ENCODE assay signal across 8 cellular contexts in genomic region chr7:127585044-127585953, GRCh38. TPM values are rescaled to one million over a fixed set of nuclear protein-coding genes. Genes with fewer than 3 reads are reported as not detected.
DNase-seq lines count a peak whose midpoint lies in the region; ATAC-seq, FAIRE-seq and TF ChIP-seq lines count a peak whose summit lies in the region.

A gene with protein sequence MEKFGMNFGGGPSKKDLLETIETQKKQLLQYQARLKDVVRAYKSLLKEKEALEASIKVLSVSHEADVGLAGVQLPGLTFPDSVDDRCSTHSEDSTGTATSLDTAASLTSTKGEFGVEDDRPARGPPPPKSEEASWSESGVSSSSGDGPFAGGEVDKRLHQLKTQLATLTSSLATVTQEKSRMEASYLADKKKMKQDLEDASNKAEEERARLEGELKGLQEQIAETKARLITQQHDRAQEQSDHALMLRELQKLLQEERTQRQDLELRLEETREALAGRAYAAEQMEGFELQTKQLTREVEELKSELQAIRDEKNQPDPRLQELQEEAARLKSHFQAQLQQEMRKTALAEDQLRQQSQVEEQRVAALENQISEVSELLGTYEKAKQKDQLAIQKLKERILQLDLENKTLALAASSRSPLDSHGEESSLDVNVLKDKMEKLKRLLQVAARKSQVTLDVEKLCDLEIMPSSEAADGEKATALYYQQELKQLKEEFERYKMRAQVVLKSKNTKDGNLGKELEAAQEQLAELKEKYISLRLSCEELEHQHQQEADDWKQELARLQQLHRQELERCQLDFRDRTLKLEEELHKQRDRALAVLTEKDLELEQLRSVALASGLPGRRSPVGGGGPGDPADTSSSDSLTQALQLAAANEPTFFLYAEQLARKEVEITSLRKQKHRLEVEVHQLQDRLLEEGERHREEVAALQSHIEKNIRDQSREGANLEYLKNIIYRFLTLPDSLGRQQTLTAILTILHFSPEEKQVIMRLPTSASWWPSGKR (minus strand): TSS chr7:127585596. CDS start chr7:127585182, 414 bp downstream.

- POLR2A ChIA-PET in AG04449 (lab: Yijun Ruan, JAX) = interaction anchor here (0.9 to 1.0 kb wide), 2 partner anchors 47 to 192 kb away, joined by 3 to 6 read pairs; no protein-coding TSS in a partner anchor
- POLR2A ChIA-PET in WTC11 (lab: Charles Lee) = interaction anchor here (0.9 kb wide), 1 partner anchor 35 kb away, joined by 5 read pairs; no protein-coding TSS in a partner anchor

- H3K27me3 Mint-ChIP-seq in WTC11 (ENCODE audit: low read depth) = peaks cover 24% of the 10 kb centered on the region
- H3K27me3 Mint-ChIP-seq in immature natural killer cell (ENCODE audit: low read depth in 3 of 3) = peaks cover 0 to 6% (median 3%) of the 10 kb centered on the region in 3 donors

- H3K27ac Mint-ChIP-seq in WTC11 (peak within 1 kb of the TSS; percentile 23), immature natural killer cell (peak within 1 kb of the TSS; percentile 82 to 97 (median 93))

- ATAC-seq in GM18868 (IDR thresholded peaks at IDR 0.05; ENCODE audit: unreplicated experiment) = peak; percentile 84
- ATAC-seq in HG03103 (IDR thresholded peaks at IDR 0.05; ENCODE audit: low read depth, unreplicated experiment) = peak; percentile 74
- peak; percentile 64 for ATAC-seq in WTC11

- peak within 1 kb of the TSS; percentile 83 to 97 (median 92) for H3K27ac ChIP-seq in spleen

- peak in 1 of 3 donors; percentile 71 for TF ChIP-seq POLR2A in spleen (IDR thresholded peaks at IDR 0.05)

- CTCF ChIA-PET in AG04449 (lab: Yijun Ruan, JAX) = interaction anchor here (1.0 to 2.5 kb wide), 7 partner anchors 13 to 624 kb away, joined by 3 to 9 read pairs (median 4); no protein-coding TSS in a partner anchor
- CTCF ChIA-PET in WTC11 (lab: Charles Lee) = interaction anchor here (0.7 to 3.3 kb wide), 6 partner anchors 36 to 624 kb away, joined by 3 to 21 read pairs (median 3); no protein-coding TSS in a partner anchor

- H3K36me3 Mint-ChIP-seq in WTC11 (peaks cover 26% of the 10 kb centered on the region), immature natural killer cell (peaks cover 5 to 26% (median 10%) of the 10 kb centered on the region in 3 donors)

- H3K36me3 ChIP-seq in bronchial epithelial cell (ENCODE audit: control insufficient read depth, insufficient read depth, low read length) = peaks cover 12% of the 10 kb centered on the region
- peaks cover 0 to 41% (median 26%) of the 10 kb centered on the region in 6 donors for H3K36me3 ChIP-seq in spleen

- H3K9me3 ChIP-seq in spleen = no peaks in the 10 kb centered on the region

- no peak for FAIRE-seq in bronchial epithelial cell (lab: Jason Lieb, UNC)

- DNase-seq in AG04449 (ENCODE audit: low read depth, low spot score) (peak; percentile 21), NCI-H2227 (lab: John Stamatoyannopoulos, UW; ENCODE audit: unreplicated experiment) (peak; percentile 96), WTC11 (ENCODE audit: low spot score) (peak; percentile 95), bronchial epithelial cell (ENCODE audit: low read depth) (peak; percentile 73), immature natural killer cell (peak; percentile 94), spleen (peak; percentile 98)

- H3K4me3 Mint-ChIP-seq in WTC11 (peak within 1 kb of the TSS; percentile 90), immature natural killer cell (peak within 1 kb of the TSS; percentile 91 to 96 (median 92))

- H3K27me3 ChIP-seq in bronchial epithelial cell (ENCODE audit: control insufficient read depth, insufficient read depth, low read length) (no peaks in the 10 kb centered on the region), spleen (replicated peaks in 1 of 7) (no peaks in the 10 kb centered on the region)

- H3K4me3 ChIP-seq in AG04449 (ENCODE audit: low read depth, low read length) (peak within 1 kb of the TSS; percentile 81), bronchial epithelial cell (ENCODE audit: low read depth, low read length) (peak within 1 kb of the TSS; percentile 80), spleen (peak within 1 kb of the TSS; percentile 69 to 88 (median 78))

- intact Hi-C loops in spleen (cut with DNase I; ENCODE audit: low total_unique reads) = loop anchor here (5.0 to 10.0 kb wide), 3 partner anchors 67 to 620 kb away; partner anchors contain the start of genes SND1 and ZNF800

- TF ChIP-seq CTCF in AG04449 (IDR thresholded peaks at IDR 0.05; ENCODE audit: insufficient read depth, low read length, missing control alignments) (no peak), WTC11 (IDR thresholded peaks at IDR 0.05) (no peak), bronchial epithelial cell (IDR thresholded peaks at IDR 0.05; ENCODE audit: insufficient read depth, low read length, severe bottlenecking) (no peak), spleen (IDR thresholded peaks at IDR 0.05 in 8 of 11, conservative IDR thresholded peaks at IDR 0.05 in 3 of 11) (peak in 2 of 11 experiments; percentile 7 to 19)

- H3K4me1 Mint-ChIP-seq in WTC11 (peaks cover 33% of the 10 kb centered on the region), immature natural killer cell (peaks cover 78 to 84% of the 10 kb centered on the region in 2 donors)

- H3K9me3 Mint-ChIP-seq in WTC11 = no peaks in the 10 kb centered on the region
- no peaks in the 10 kb centered on the region for H3K9me3 Mint-ChIP-seq in immature natural killer cell

- H3K4me1 ChIP-seq in spleen = peaks cover 44 to 88% (median 76%) of the 10 kb centered on the region in 6 donors

- WGBS in spleen, 5 donors = 1 to 5% (median 4%) methylated on average over 47 to 78 of the region's 78 CpGs

TF ChIP-seq in WTC11, 78 proteins besides CTCF, POLR2A, EP300 and RAD21 (continues in another document):
- TF ChIP-seq SP1 (CRISPR knock-in tag; conservative IDR thresholded peaks at IDR 0.05) (peak; percentile 99), JUN (CRISPR knock-in tag; IDR thresholded peaks at IDR 0.05) (peak; percentile 41; the same call in 1 of the 2 replicates), ZNF416 (CRISPR knock-in tag; IDR thresholded peaks at IDR 0.05) (0 out of 2 replicates have a peak, but pooled peaks have one; percentile 24), FOXP4 (CRISPR knock-in tag; IDR thresholded peaks at IDR 0.05) (peak; percentile 55; the same call in 1 of the 2 replicates), ZNF281 (CRISPR knock-in tag; IDR thresholded peaks at IDR 0.05) (no peak), GABPB1 (CRISPR knock-in tag; IDR thresholded peaks at IDR 0.05) (peak; percentile 42; the same call in 1 of the 2 replicates), CDX4 (CRISPR knock-in tag; IDR thresholded peaks at IDR 0.05; ENCODE audit: borderline replicate concordance) (no peak), RORB (CRISPR knock-in tag; IDR thresholded peaks at IDR 0.05) (no peak), MXD4 (CRISPR knock-in tag; IDR thresholded peaks at IDR 0.05; ENCODE audit: borderline replicate concordance) (no peak), SMAD3 (CRISPR knock-in tag; IDR thresholded peaks at IDR 0.05; ENCODE audit: borderline replicate concordance) (peak; percentile 60)
- TF ChIP-seq, protein P1, sequence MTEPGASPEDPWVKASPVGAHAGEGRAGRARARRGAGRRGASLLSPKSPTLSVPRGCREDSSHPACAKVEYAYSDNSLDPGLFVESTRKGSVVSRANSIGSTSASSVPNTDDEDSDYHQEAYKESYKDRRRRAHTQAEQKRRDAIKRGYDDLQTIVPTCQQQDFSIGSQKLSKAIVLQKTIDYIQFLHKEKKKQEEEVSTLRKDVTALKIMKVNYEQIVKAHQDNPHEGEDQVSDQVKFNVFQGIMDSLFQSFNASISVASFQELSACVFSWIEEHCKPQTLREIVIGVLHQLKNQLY (CRISPR knock-in tag; IDR thresholded peaks at IDR 0.05) = 0 out of 2 replicates have a peak, but pooled peaks have one; percentile 50

RNA-seq across cellular contexts. Expression of the gene that starts here (rescaled TPM):
- total RNA-seq in WTC11 (2021) (13.2 to 13.7 TPM (median 13.6 TPM) in 3 replicates), bronchial epithelial cell (69.0 and 72.8 TPM in 2 replicates), spleen (10 to 100 TPM; 13.5 to 24.8 (median 17.9) TPM)
- polyA plus RNA-seq in immature natural killer cell (10 to 100 TPM in 1 of 3 donors, 1 to 10 TPM in 2; 4.8 to 20.1 (median 8.2) TPM), spleen (1 to 10 TPM; 3.1 to 7.1 (median 4.3) TPM)

Comparison
In these comparisons a context has a peak if more than half of its experiments do, and no peak if none do; other contexts are left out.
1. Peak in every context shown above with its lines: DNase-seq, ATAC-seq, H3K4me3 ChIP-seq and H3K27ac ChIP-seq.
2. DNase-seq: peak in every context shown above with its lines; median percentile 98 in spleen; 96 in NCI-H2227; 95 in WTC11; 94 in immature natural killer cell; 73 in bronchial epithelial cell; 21 in AG04449.